ENCODE assay signal across 29 cellular contexts in the genomic region with DNA sequence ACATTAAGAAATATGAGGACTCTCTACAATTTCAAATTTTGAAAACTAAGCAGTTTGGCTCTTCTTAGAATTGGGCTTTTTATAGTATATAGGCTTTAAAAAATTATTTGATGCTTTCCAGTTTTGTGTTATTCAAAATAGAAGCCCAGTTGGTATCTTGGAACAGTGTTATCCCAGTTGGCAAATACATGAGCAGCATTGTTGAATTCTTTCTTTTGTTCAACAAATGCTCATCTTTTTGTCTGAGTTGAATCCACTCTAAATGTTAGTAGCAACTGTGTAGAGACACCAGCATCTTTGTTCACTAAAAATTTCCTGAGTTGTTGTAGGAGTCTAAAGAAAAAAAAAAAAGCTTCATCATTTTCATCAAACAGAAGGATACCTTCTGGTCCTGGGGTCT.
"Had no signal": no experiment of that assay in that cellular context is flagged by ENCODE, and none has a peak within 500 bp of the region (broad histone marks: within the 10 kb centered on the region; RNA-seq: fewer than 3 reads in every experiment).

No MANE protein-coding gene starts in this region.

- H3K9ac ChIP-seq: neural progenitor cell, parathyroid adenoma had no signal

- H3K36me3 ChIP-seq: neural progenitor cell, ovary, prostate gland, spleen, thyroid gland, tibial nerve, vagina had no signal

- ATAC-seq: natural killer cell; right cardiac atrium; sciatic nerve; stimulated activated memory B cell treated with anti-CD40 and anti-IgM and Interleukin-4, amounts not matched to agents 10 μg/mL and 1 μg/mL and 100 μg/mL, for 72 hours; stimulated activated naive CD8-positive, alpha-beta T cell treated with anti-CD3 and anti-CD28 coated beads, Interleukin-15, amount 100 ng/mL, for 72 hours; stimulated activated naive CD8-positive, alpha-beta T cell treated with anti-CD3 and anti-CD28 coated beads, Interleukin-15, Interleukin-2, amounts not matched to agents 100 U/mL and 50 U/mL, for 24 hours had no signal

- H3K4me1 ChIP-seq: neural progenitor cell, parathyroid adenoma, prostate gland, spleen, thyroid gland, tibial nerve, upper lobe of left lung, vagina had no signal

- H3K27ac ChIP-seq: neural progenitor cell, ovary, parathyroid adenoma, prostate gland, skin epidermis, spleen, thoracic aorta, thyroid gland, tibial nerve, upper lobe of left lung, vagina had no signal

- H3K9me3 ChIP-seq: ovary, prostate gland, thoracic aorta, thyroid gland, tibial nerve, upper lobe of left lung, vagina had no signal

- FAIRE-seq: urothelium cell line had no signal

- DNase-seq: naive B cell; natural killer cell; occipital lobe; ovary; right cardiac atrium; spleen; stimulated activated CD4-positive, alpha-beta T cell treated with anti-CD3 and anti-CD28 coated beads, Interleukin-12 subunit alpha, Interleukin-12 subunit beta, amount 100 ng/mL, for 4 hours; stimulated activated CD4-positive, alpha-beta T cell treated with anti-CD3 and anti-CD28 coated beads, Interleukin-1b, Interleukin-23, amount 100 ng/mL, for 48 hours; stimulated activated CD4-positive, alpha-beta T cell treated with anti-CD3 and anti-CD28 coated beads, Interleukin-4, amount 100 ng/mL, for 1 hour; stimulated activated CD4-positive, alpha-beta T cell treated with anti-CD3 and anti-CD28 coated beads, Interleukin-4, amount 100 ng/mL, for 4 hours; stimulated activated CD8-positive, alpha-beta memory T cell treated with anti-CD3 and anti-CD28 coated beads, Interleukin-4, amount 100 ng/mL, for 48 hours; stimulated activated naive CD4-positive, alpha-beta T cell; stimulated activated naive CD8-positive, alpha-beta T cell treated with anti-CD3 and anti-CD28 coated beads, Interleukin-15, amount 100 ng/mL, for 72 hours; stimulated activated naive CD8-positive, alpha-beta T cell treated with anti-CD3 and anti-CD28 coated beads, Interleukin-15, Interleukin-2, amounts not matched to agents 100 U/mL and 50 U/mL, for 24 hours; substantia nigra; thyroid gland; trophoblast cell; upper lobe of left lung had no signal

- H3K4me3 ChIP-seq: neural progenitor cell, ovary, prostate gland, skin epidermis, smooth muscle cell, spleen, thoracic aorta, thyroid gland, tibial nerve, upper lobe of left lung, vagina had no signal
